Comparison of ENCODE assay signal across 8 cellular contexts in genomic region chr6:44072959-44073611, GRCh38. TPM values are rescaled to one million over a fixed set of nuclear protein-coding genes. Genes with fewer than 3 reads are reported as not detected.
DNase-seq lines count a peak whose midpoint lies in the region; ATAC-seq and TF ChIP-seq lines count a peak whose summit lies in the region.

No MANE protein-coding gene starts in this region.

- H3K9me3 ChIP-seq in OCI-LY7 (ENCODE audit: low read length) = no peaks in the 10 kb centered on the region

- H3K79me2 ChIP-seq in OCI-LY7 (ENCODE audit: insufficient read depth, low read depth, low read length) = no peaks in the 10 kb centered on the region

- no peak for TF ChIP-seq CTCF in OCI-LY7 (conservative IDR thresholded peaks at IDR 0.05; ENCODE audit: low read length)

- intact Hi-C loops in OCI-LY7 (cut with micrococcal nuclease; ENCODE audit: unreplicated experiment) = loop anchor here (5.0 to 10.0 kb wide), 3 partner anchors 71 to 558 kb away; partner anchors contain the start of genes LRRC73, MAD2L1BP, POLR1C and YIPF3
- intact Hi-C loops in left ventricle myocardium superior (cut with micrococcal nuclease) = no loop called here
- intact Hi-C loops in sciatic nerve (cut with DNase I) = no loop called here

- no peaks in the 10 kb centered on the region for H4K20me1 ChIP-seq in OCI-LY7 (ENCODE audit: insufficient read depth, low read length)

- DNase-seq in GM04504 (ENCODE audit: low read depth) (peak; percentile 51), HEK293T (ENCODE audit: extremely low spot score) (peak; percentile 91), OCI-LY7 (ENCODE audit: low spot score) (peak; percentile 94), left ventricle myocardium superior (peak; percentile 93), sciatic nerve (ENCODE audit: low spot score) (peak; percentile 95), NK-92 (lab: John Stamatoyannopoulos, UW; ENCODE audit: unreplicated experiment) (no peak), NCI-H1694 (lab: John Stamatoyannopoulos, UW) (no peak)

- peaks cover 16% of the 10 kb centered on the region for H3K4me1 Mint-ChIP-seq in activated naive CD8-positive, alpha-beta T cell (ENCODE audit: low read depth)

- peak; percentile 78 for ATAC-seq in left ventricle myocardium superior
- peak; percentile 77 for ATAC-seq in sciatic nerve

- peak overlapping the region; percentile 68 for H3K4me3 ChIP-seq in OCI-LY7 (ENCODE audit: low read depth, low read length, poor library complexity, severe bottlenecking)

- no peaks in the 10 kb centered on the region for H3K9me3 Mint-ChIP-seq in activated naive CD8-positive, alpha-beta T cell (ENCODE audit: low read depth)

- no peaks in the 10 kb centered on the region for H3K9me2 ChIP-seq in OCI-LY7 (ENCODE audit: insufficient read depth, low read length)

- H3K36me3 ChIP-seq in OCI-LY7 (ENCODE audit: insufficient read depth, low read length) = no peaks in the 10 kb centered on the region

- CTCF ChIA-PET in HEK293T (lab: Yijun Ruan, JAX) = interaction anchor here (0.6 to 1.8 kb wide), 4 partner anchors 8 to 74 kb away, joined by 3 to 5 read pairs (median 3); no protein-coding TSS in a partner anchor
- CTCF ChIA-PET in OCI-LY7 (lab: Charles Lee; ENCODE audit: unreplicated experiment) = interaction anchor here (0.6 to 0.9 kb wide), 2 partner anchors 59 to 234 kb away, joined by 3 to 4 read pairs; no protein-coding TSS in a partner anchor

- H3K4me1 ChIP-seq in OCI-LY7 (ENCODE audit: insufficient read depth, low read length, poor library complexity, severe bottlenecking) = peaks cover 42% of the 10 kb centered on the region

- H2AFZ ChIP-seq in OCI-LY7 (ENCODE audit: low read length) = peak overlapping the region; percentile 79

- peak overlapping the region; percentile 87 for H3K4me3 Mint-ChIP-seq in activated naive CD8-positive, alpha-beta T cell

- peak overlapping the region; percentile 92 for H3K4me2 ChIP-seq in OCI-LY7 (ENCODE audit: low read length)

- H3K27ac Mint-ChIP-seq in activated naive CD8-positive, alpha-beta T cell = peak overlapping the region; percentile 3

- no peaks in the 10 kb centered on the region for H3K36me3 Mint-ChIP-seq in activated naive CD8-positive, alpha-beta T cell

- no TSS peak for BruUV-seq in OCI-LY7 (replicated peaks; lab: Mats Ljungman, UMichigan)

- POLR2A ChIA-PET in HEK293T (lab: Yijun Ruan, JAX) = interaction anchor here (0.7 to 4.7 kb wide), 6 partner anchors 8 to 303 kb away, joined by 3 to 19 read pairs (median 4); partner anchors contain the start of genes HSP90AB1 and VEGFA
- POLR2A ChIA-PET in OCI-LY7 (lab: Charles Lee) = interaction anchor here (0.7 kb wide), 1 partner anchor 11 kb away, joined by 5 read pairs; no protein-coding TSS in a partner anchor

- H3K27me3 Mint-ChIP-seq in activated naive CD8-positive, alpha-beta T cell = peaks cover 4% of the 10 kb centered on the region

- no peak overlapping the region for H3K27ac ChIP-seq in OCI-LY7 (ENCODE audit: low read depth, low read length, poor library complexity, severe bottlenecking)

TF ChIP-seq in HEK293T, 16 proteins besides CTCF, POLR2A, EP300 and RAD21:
- TF ChIP-seq ARNT (IDR thresholded peaks at IDR 0.05) (peak; percentile 71; the same call in 1 of the 2 replicates), L3MBTL2 (conservative IDR thresholded peaks at IDR 0.05) (no peak)

RNA-seq across cellular contexts. Expression of gene MRPL14, which starts 54.2 kb away (rescaled TPM):
- total RNA-seq in OCI-LY7 (2014; rRNA removed; shearing (Covaris generic)) = 87.2 and 97.8 TPM in 2 replicates
- total RNA-seq in OCI-LY7 (2022) (42.8 and 51.3 TPM in 2 replicates), left ventricle myocardium superior (38.8 TPM), sciatic nerve (21.8 TPM)

RNA-seq across cellular contexts. Expression of gene TMEM63B, which starts 54.3 kb away (rescaled TPM):
- 3.7 and 5.4 TPM in 2 replicates for total RNA-seq in OCI-LY7 (2014; rRNA removed; shearing (Covaris generic))
- total RNA-seq in OCI-LY7 (2022) (10.0 and 10.2 TPM in 2 replicates), left ventricle myocardium superior (47.3 TPM), sciatic nerve (38.0 TPM)

Comparison
In these comparisons a context has a peak if more than half of its experiments do, and no peak if none do; other contexts are left out.
1. DNase-seq: peak in GM04504 (single experiment), HEK293T (single experiment), OCI-LY7 (single experiment), left ventricle myocardium superior (single experiment) and sciatic nerve (single experiment); none in NK-92 (single experiment) and NCI-H1694 (single experiment).